Comparison of ENCODE assay signal across 1 cellular context in genomic region chr7:91325731-91326130, GRCh38.
TF ChIP-seq lines count a peak whose summit lies in the region.

No MANE protein-coding gene starts in this region.

TF ChIP-seq in HEK293, 187 proteins besides CTCF, POLR2A, EP300 and RAD21 (continued from another document):
- TF ChIP-seq ZNF513 (tag by site-specific recombination; IDR thresholded peaks at IDR 0.05): no peak
- TF ChIP-seq ZNF518A (tag by site-specific recombination; conservative IDR thresholded peaks at IDR 0.05; ENCODE audit: low read depth): no peak
- no peak for TF ChIP-seq BCL11A (tag by site-specific recombination; IDR thresholded peaks at IDR 0.05; ENCODE audit: low read depth)
- TF ChIP-seq ZNF221 (tag by site-specific recombination; IDR thresholded peaks at IDR 0.05; ENCODE audit: borderline replicate concordance): no peak
- TF ChIP-seq ZNF548 (tag by site-specific recombination; IDR thresholded peaks at IDR 0.05): no peak
TF ChIP-seq in HEK293: peak in this region for 2.
